In the genomic region with DNA sequence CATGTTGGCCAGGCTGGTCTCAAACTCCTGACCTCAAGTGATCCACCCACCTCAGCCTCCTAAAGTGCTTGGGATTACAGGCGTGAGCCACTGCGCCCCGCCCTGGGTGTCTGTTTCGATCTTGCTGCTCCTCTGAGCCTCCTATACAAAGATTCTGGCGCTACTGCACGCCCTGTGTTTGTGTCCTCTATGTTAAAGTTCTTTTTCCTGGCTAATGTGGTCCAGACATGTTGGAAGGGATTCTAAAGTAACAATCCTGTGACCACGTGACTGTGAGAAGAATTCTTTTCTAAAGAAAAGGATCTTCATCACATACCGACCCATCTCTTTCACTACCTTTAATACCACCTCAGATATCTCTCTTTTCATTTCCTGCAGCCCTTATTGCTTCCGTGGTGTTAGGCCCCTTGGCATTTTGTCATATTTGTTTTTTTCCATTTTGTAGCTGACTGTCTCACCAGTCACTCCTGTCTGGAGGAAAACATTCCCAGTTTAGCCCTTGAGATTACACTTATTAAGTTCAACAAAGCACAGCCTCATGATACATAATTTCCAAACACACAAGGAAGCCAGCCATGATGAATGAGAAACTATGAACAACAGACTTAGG, we compare ENCODE assay signal across 10 cellular contexts. TPM values are rescaled to one million over a fixed set of nuclear protein-coding genes. Genes with fewer than 3 reads are reported as not detected.
DNase-seq lines count a peak whose midpoint lies in the region; ATAC-seq lines count a peak whose summit lies in the region.
"Had no signal": no experiment of that assay in that cellular context is flagged by ENCODE, and none has a peak within 500 bp of the region (broad histone marks: within the 10 kb centered on the region; RNA-seq: fewer than 3 reads in every experiment).

No MANE protein-coding gene starts in this region.

- H3K4me3 ChIP-seq in SK-N-MC (no peak overlapping the region), SJCRH30 (no peak overlapping the region)

- H3K27me3 Mint-ChIP-seq in effector memory CD8-positive, alpha-beta T cell = no peaks in the 10 kb centered on the region
- peaks cover 5 to 7% of the 10 kb centered on the region in 2 donors for H3K27me3 Mint-ChIP-seq in stimulated activated naive B cell treated with anti-CD40 and anti-IgM and Interleukin-4, amounts not matched to agents 10 μg/mL and 1 μg/mL and 100 μg/mL, for 72 hours

- no peaks in the 10 kb centered on the region for H3K27me3 ChIP-seq in SJCRH30

- DNase-seq in GM04503 (ENCODE audit: low read depth) (peak; percentile 28), SK-N-MC (ENCODE audit: low read depth, low spot score) (no peak), sciatic nerve (ENCODE audit: low spot score) (no peak), SJCRH30 (no peak), NCI-H526 (lab: John Stamatoyannopoulos, UW) (no peak)
- DNase-seq in effector memory CD8-positive, alpha-beta T cell = no peak
- DNase-seq in stimulated activated naive B cell treated with anti-CD40 and anti-IgM and Interleukin-4, amounts not matched to agents 10 μg/mL and 1 μg/mL and 100 μg/mL, for 72 hours = no peak
- DNase-seq: activated CD4-positive, CD25-positive, alpha-beta regulatory T cell treated with anti-CD3 and anti-CD28 coated beads, Interleukin-2, amount 50 U/mL, for 72 hours; NCI-H2107 had no signal

- H3K9me3 ChIP-seq in SK-N-MC (ENCODE audit: low read depth, low read length) (no peaks in the 10 kb centered on the region), SJCRH30 (replicated peaks) (no peaks in the 10 kb centered on the region)

- H3K4me1 ChIP-seq in SJCRH30 = peaks cover 18% of the 10 kb centered on the region

- no peak overlapping the region for H3K9ac ChIP-seq in SK-N-MC (ENCODE audit: insufficient read length)

- H3K4me1 Mint-ChIP-seq in effector memory CD8-positive, alpha-beta T cell (ENCODE audit: low read depth in 2 of 2) = peaks cover 0 to 2% of the 10 kb centered on the region in 2 donors
- no peaks in the 10 kb centered on the region for H3K4me1 Mint-ChIP-seq in stimulated activated naive B cell treated with anti-CD40 and anti-IgM and Interleukin-4, amounts not matched to agents 10 μg/mL and 1 μg/mL and 100 μg/mL, for 72 hours

- H3K27ac Mint-ChIP-seq in effector memory CD8-positive, alpha-beta T cell = peak overlapping the region; percentile 14 to 18
- no peak overlapping the region for H3K27ac Mint-ChIP-seq in stimulated activated naive B cell treated with anti-CD40 and anti-IgM and Interleukin-4, amounts not matched to agents 10 μg/mL and 1 μg/mL and 100 μg/mL, for 72 hours

- no peak overlapping the region for H3K4me3 Mint-ChIP-seq in effector memory CD8-positive, alpha-beta T cell
- no peak overlapping the region for H3K4me3 Mint-ChIP-seq in stimulated activated naive B cell treated with anti-CD40 and anti-IgM and Interleukin-4, amounts not matched to agents 10 μg/mL and 1 μg/mL and 100 μg/mL, for 72 hours

- intact Hi-C loops in sciatic nerve (cut with DNase I) = no loop called here

- H3K9me3 Mint-ChIP-seq in effector memory CD8-positive, alpha-beta T cell = no peaks in the 10 kb centered on the region
- peaks cover 3% of the 10 kb centered on the region in 2 donors for H3K9me3 Mint-ChIP-seq in stimulated activated naive B cell treated with anti-CD40 and anti-IgM and Interleukin-4, amounts not matched to agents 10 μg/mL and 1 μg/mL and 100 μg/mL, for 72 hours

- peak overlapping the region; percentile 71 for H3K27ac ChIP-seq in SK-N-MC
- H3K27ac ChIP-seq in SJCRH30 = no peak overlapping the region

- H3K36me3 Mint-ChIP-seq in effector memory CD8-positive, alpha-beta T cell (ENCODE audit: insufficient read depth) = peaks cover 3% of the 10 kb centered on the region
- H3K36me3 Mint-ChIP-seq in stimulated activated naive B cell treated with anti-CD40 and anti-IgM and Interleukin-4, amounts not matched to agents 10 μg/mL and 1 μg/mL and 100 μg/mL, for 72 hours = peaks cover 0 to 4% of the 10 kb centered on the region in 2 donors

- no peak for ATAC-seq in effector memory CD8-positive, alpha-beta T cell (replicated peaks)
- peak; percentile 69 for ATAC-seq in sciatic nerve
- no peak for ATAC-seq in stimulated activated naive B cell treated with anti-CD40 and anti-IgM and Interleukin-4, amounts not matched to agents 10 μg/mL and 1 μg/mL and 100 μg/mL, for 72 hours (replicated peaks)

- no peaks in the 10 kb centered on the region for H3K36me3 ChIP-seq in SK-N-MC (ENCODE audit: insufficient read depth, low read length)
- H3K36me3 ChIP-seq in SJCRH30 = no peaks in the 10 kb centered on the region

RNA-seq across cellular contexts. Expression of a gene that starts 27.2 kb away (rescaled TPM):
- total RNA-seq in sciatic nerve = 371 TPM
- 2,596 and 2,758 TPM in 2 replicates for total RNA-seq in SJCRH30 (2014; rRNA removed; shearing (Covaris generic))

RNA-seq across cellular contexts. Expression of a gene that starts 40.0 kb away (rescaled TPM):
- not detected for total RNA-seq in sciatic nerve
- not detected in 2 replicates for total RNA-seq in SJCRH30 (2014; rRNA removed; shearing (Covaris generic))
- total RNA-seq: lung microvascular endothelial cell had no signal
